Comparison of ENCODE assay signal across 1 cellular context in the genomic region with DNA sequence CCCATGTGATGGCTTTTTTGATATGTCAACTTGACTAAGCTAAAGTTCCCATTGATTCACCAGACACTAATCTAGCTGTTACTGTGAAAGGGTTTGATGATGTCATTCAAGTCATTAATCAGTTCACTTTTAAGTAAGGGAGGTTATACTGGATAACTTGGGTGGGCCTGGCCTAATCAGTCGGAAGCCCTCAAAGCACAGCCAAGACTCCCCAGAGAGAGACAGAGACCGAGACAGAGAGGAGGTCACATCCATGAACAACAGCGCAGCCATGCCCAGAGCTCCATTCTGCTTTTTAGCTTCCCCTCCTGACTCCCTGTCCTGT.
TF ChIP-seq lines count a peak whose summit lies in the region.

No MANE protein-coding gene starts in this region.

TF ChIP-seq in HCT116, 20 proteins besides CTCF, POLR2A, EP300 and RAD21 (continued from another document):
- no peak for TF ChIP-seq EZH2 (IDR thresholded peaks at IDR 0.05)
- no peak for TF ChIP-seq SRF (IDR thresholded peaks at IDR 0.05; ENCODE audit: low read depth)
- no peak for TF ChIP-seq CEBPB (IDR thresholded peaks at IDR 0.05; ENCODE audit: low read depth)
- no peak for TF ChIP-seq ZFX (IDR thresholded peaks at IDR 0.05)
- TF ChIP-seq JUND (IDR thresholded peaks at IDR 0.05) = no peak
- TF ChIP-seq, protein P1, sequence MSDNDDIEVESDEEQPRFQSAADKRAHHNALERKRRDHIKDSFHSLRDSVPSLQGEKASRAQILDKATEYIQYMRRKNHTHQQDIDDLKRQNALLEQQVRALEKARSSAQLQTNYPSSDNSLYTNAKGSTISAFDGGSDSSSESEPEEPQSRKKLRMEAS (IDR thresholded peaks at IDR 0.05) = no peak
- TF ChIP-seq EGR1 (IDR thresholded peaks at IDR 0.05; ENCODE audit: low read depth) = no peak
- TF ChIP-seq, protein P2, sequence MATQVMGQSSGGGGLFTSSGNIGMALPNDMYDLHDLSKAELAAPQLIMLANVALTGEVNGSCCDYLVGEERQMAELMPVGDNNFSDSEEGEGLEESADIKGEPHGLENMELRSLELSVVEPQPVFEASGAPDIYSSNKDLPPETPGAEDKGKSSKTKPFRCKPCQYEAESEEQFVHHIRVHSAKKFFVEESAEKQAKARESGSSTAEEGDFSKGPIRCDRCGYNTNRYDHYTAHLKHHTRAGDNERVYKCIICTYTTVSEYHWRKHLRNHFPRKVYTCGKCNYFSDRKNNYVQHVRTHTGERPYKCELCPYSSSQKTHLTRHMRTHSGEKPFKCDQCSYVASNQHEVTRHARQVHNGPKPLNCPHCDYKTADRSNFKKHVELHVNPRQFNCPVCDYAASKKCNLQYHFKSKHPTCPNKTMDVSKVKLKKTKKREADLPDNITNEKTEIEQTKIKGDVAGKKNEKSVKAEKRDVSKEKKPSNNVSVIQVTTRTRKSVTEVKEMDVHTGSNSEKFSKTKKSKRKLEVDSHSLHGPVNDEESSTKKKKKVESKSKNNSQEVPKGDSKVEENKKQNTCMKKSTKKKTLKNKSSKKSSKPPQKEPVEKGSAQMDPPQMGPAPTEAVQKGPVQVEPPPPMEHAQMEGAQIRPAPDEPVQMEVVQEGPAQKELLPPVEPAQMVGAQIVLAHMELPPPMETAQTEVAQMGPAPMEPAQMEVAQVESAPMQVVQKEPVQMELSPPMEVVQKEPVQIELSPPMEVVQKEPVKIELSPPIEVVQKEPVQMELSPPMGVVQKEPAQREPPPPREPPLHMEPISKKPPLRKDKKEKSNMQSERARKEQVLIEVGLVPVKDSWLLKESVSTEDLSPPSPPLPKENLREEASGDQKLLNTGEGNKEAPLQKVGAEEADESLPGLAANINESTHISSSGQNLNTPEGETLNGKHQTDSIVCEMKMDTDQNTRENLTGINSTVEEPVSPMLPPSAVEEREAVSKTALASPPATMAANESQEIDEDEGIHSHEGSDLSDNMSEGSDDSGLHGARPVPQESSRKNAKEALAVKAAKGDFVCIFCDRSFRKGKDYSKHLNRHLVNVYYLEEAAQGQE (IDR thresholded peaks at IDR 0.05; ENCODE audit: low read depth) = no peak
